In genomic region chr12:106679576-106679975, GRCh38 we compare ENCODE assay signal across 28 cellular contexts.
"Had no signal": no experiment of that assay in that cellular context is flagged by ENCODE, and none has a peak within 500 bp of the region (broad histone marks: within the 10 kb centered on the region; RNA-seq: fewer than 3 reads in every experiment).

No MANE protein-coding gene starts in this region.

- H3K4me1 ChIP-seq: stomach, suprapubic skin, testis, thyroid gland, tibial artery, tibial nerve, transverse colon, upper lobe of left lung, upper lobe of right lung, uterus, vagina had no signal

- H3K36me3 Mint-ChIP-seq: stimulated activated effector memory CD8-positive, alpha-beta T cell treated with anti-CD3 and anti-CD28 coated beads, Interleukin-12 subunit alpha, Interleukin-12 subunit beta, amount 100 ng/mL, for 72 hours; stimulated activated memory B cell treated with anti-CD40 and anti-IgM and Interleukin-4, amounts not matched to agents 10 μg/mL and 1 μg/mL and 100 μg/mL, for 72 hours; stimulated activated naive B cell treated with anti-CD40 and anti-IgM and Interleukin-4, amounts not matched to agents 10 μg/mL and 1 μg/mL and 100 μg/mL, for 72 hours; type B pancreatic cell had no signal

- ATAC-seq: stimulated activated effector memory CD8-positive, alpha-beta T cell treated with anti-CD3 and anti-CD28 coated beads, Interleukin-12 subunit alpha, Interleukin-12 subunit beta, amount 100 ng/mL, for 72 hours; stimulated activated memory B cell treated with anti-CD40 and anti-IgM and Interleukin-4, amounts not matched to agents 10 μg/mL and 1 μg/mL and 100 μg/mL, for 72 hours; stimulated activated naive B cell treated with anti-CD40 and anti-IgM and Interleukin-4, amounts not matched to agents 10 μg/mL and 1 μg/mL and 100 μg/mL, for 72 hours; stimulated activated naive CD8-positive, alpha-beta T cell treated with anti-CD3 and anti-CD28 coated beads, Interleukin-15, amount 100 ng/mL, for 72 hours; stimulated activated naive CD8-positive, alpha-beta T cell treated with anti-CD3 and anti-CD28 coated beads, Interleukin-15, Interleukin-2, amounts not matched to agents 100 U/mL and 50 U/mL, for 24 hours; upper lobe of right lung had no signal

- H3K4me1 Mint-ChIP-seq: stimulated activated effector memory CD8-positive, alpha-beta T cell treated with anti-CD3 and anti-CD28 coated beads, Interleukin-12 subunit alpha, Interleukin-12 subunit beta, amount 100 ng/mL, for 72 hours; stimulated activated memory B cell treated with anti-CD40 and anti-IgM and Interleukin-4, amounts not matched to agents 10 μg/mL and 1 μg/mL and 100 μg/mL, for 72 hours; stimulated activated naive B cell treated with anti-CD40 and anti-IgM and Interleukin-4, amounts not matched to agents 10 μg/mL and 1 μg/mL and 100 μg/mL, for 72 hours; stimulated activated naive CD8-positive, alpha-beta T cell treated with anti-CD3 and anti-CD28 coated beads, Interleukin-15, amount 100 ng/mL, for 72 hours had no signal

- H3K4me3 ChIP-seq: stomach, suprapubic skin, testis, thoracic aorta, thyroid gland, tibial artery, tibial nerve, transverse colon, upper lobe of left lung, upper lobe of right lung, uterus, vagina had no signal

- H3K4me3 Mint-ChIP-seq: stimulated activated effector memory CD8-positive, alpha-beta T cell treated with anti-CD3 and anti-CD28 coated beads, Interleukin-12 subunit alpha, Interleukin-12 subunit beta, amount 100 ng/mL, for 72 hours; stimulated activated memory B cell treated with anti-CD40 and anti-IgM and Interleukin-4, amounts not matched to agents 10 μg/mL and 1 μg/mL and 100 μg/mL, for 72 hours; stimulated activated naive B cell treated with anti-CD40 and anti-IgM and Interleukin-4, amounts not matched to agents 10 μg/mL and 1 μg/mL and 100 μg/mL, for 72 hours; stimulated activated naive CD8-positive, alpha-beta T cell treated with anti-CD3 and anti-CD28 coated beads, Interleukin-15, amount 100 ng/mL, for 72 hours; stimulated activated naive CD8-positive, alpha-beta T cell treated with anti-CD3 and anti-CD28 coated beads, Interleukin-15, Interleukin-2, amounts not matched to agents 100 ng/mL and 50 ng/mL, for 24 hours; type B pancreatic cell had no signal

- H3K36me3 ChIP-seq: stomach, suprapubic skin, thoracic aorta, thyroid gland, tibial artery, tibial nerve, transverse colon, upper lobe of left lung, upper lobe of right lung, uterus, vagina had no signal

- H3K27me3 ChIP-seq: suprapubic skin, testis, thyroid gland, tibial nerve, upper lobe of left lung, uterus, vagina had no signal

- H3K27ac ChIP-seq: stomach, suprapubic skin, testis, thoracic aorta, thyroid gland, tibial artery, tibial nerve, transverse colon, upper lobe of left lung, upper lobe of right lung, uterus, vagina had no signal

- H3K9me3 ChIP-seq: stomach, suprapubic skin, testis, thoracic aorta, thyroid gland, tibial artery, tibial nerve, transverse colon, upper lobe of left lung, upper lobe of right lung, uterus, vagina had no signal

- H3K9me3 Mint-ChIP-seq: stimulated activated effector memory CD8-positive, alpha-beta T cell treated with anti-CD3 and anti-CD28 coated beads, Interleukin-12 subunit alpha, Interleukin-12 subunit beta, amount 100 ng/mL, for 72 hours; stimulated activated memory B cell treated with anti-CD40 and anti-IgM and Interleukin-4, amounts not matched to agents 10 μg/mL and 1 μg/mL and 100 μg/mL, for 72 hours; stimulated activated naive B cell treated with anti-CD40 and anti-IgM and Interleukin-4, amounts not matched to agents 10 μg/mL and 1 μg/mL and 100 μg/mL, for 72 hours; stimulated activated naive CD8-positive, alpha-beta T cell treated with anti-CD3 and anti-CD28 coated beads, Interleukin-15, amount 100 ng/mL, for 72 hours; stimulated activated naive CD8-positive, alpha-beta T cell treated with anti-CD3 and anti-CD28 coated beads, Interleukin-15, Interleukin-2, amounts not matched to agents 100 ng/mL and 50 ng/mL, for 24 hours; type B pancreatic cell had no signal

- DNase-seq: stimulated activated CD4-positive, alpha-beta T cell treated with anti-CD3 and anti-CD28 coated beads, Interleukin-2, amount 100 ng/mL, for 48 hours; stimulated activated CD4-positive, alpha-beta T cell treated with anti-CD3 and anti-CD28 coated beads, Interleukin-4, amount 100 ng/mL, for 1 hour; stimulated activated CD4-positive, alpha-beta T cell treated with anti-CD3 and anti-CD28 coated beads, Interleukin-4, amount 100 ng/mL, for 24 hours; stimulated activated CD4-positive, alpha-beta T cell treated with anti-CD3 and anti-CD28 coated beads, Interleukin-4, amount 100 ng/mL, for 4 hours; stimulated activated CD8-positive, alpha-beta memory T cell treated with anti-CD3 and anti-CD28 coated beads, Interleukin-4, amount 100 ng/mL, for 48 hours; stimulated activated naive B cell treated with anti-CD40 and anti-IgM and Interleukin-4, amounts not matched to agents 10 μg/mL and 1 μg/mL and 100 μg/mL, for 72 hours; stimulated activated naive CD4-positive, alpha-beta T cell; stimulated activated naive CD4-positive, alpha-beta T cell treated with Interleukin-2 at 50 U/mL for 16 hours; stimulated activated naive CD8-positive, alpha-beta T cell treated with anti-CD3 and anti-CD28 coated beads, Interleukin-15, amount 100 ng/mL, for 72 hours; stimulated activated naive CD8-positive, alpha-beta T cell treated with anti-CD3 and anti-CD28 coated beads, Interleukin-15, Interleukin-2, amounts not matched to agents 100 U/mL and 50 U/mL, for 24 hours; stomach; substantia nigra; testis; thyroid gland; tibial artery; transverse colon; trophoblast cell; upper lobe of left lung; upper lobe of right lung; uterus had no signal

- H3K27ac Mint-ChIP-seq: stimulated activated effector memory CD8-positive, alpha-beta T cell treated with anti-CD3 and anti-CD28 coated beads, Interleukin-12 subunit alpha, Interleukin-12 subunit beta, amount 100 ng/mL, for 72 hours; stimulated activated memory B cell treated with anti-CD40 and anti-IgM and Interleukin-4, amounts not matched to agents 10 μg/mL and 1 μg/mL and 100 μg/mL, for 72 hours; stimulated activated naive B cell treated with anti-CD40 and anti-IgM and Interleukin-4, amounts not matched to agents 10 μg/mL and 1 μg/mL and 100 μg/mL, for 72 hours; stimulated activated naive CD8-positive, alpha-beta T cell treated with anti-CD3 and anti-CD28 coated beads, Interleukin-15, amount 100 ng/mL, for 72 hours; stimulated activated naive CD8-positive, alpha-beta T cell treated with anti-CD3 and anti-CD28 coated beads, Interleukin-15, Interleukin-2, amounts not matched to agents 100 ng/mL and 50 ng/mL, for 24 hours; type B pancreatic cell had no signal
